ENCODE assay signal across 21 cellular contexts in genomic region chr14:91207008-91207407, GRCh38. TPM values are rescaled to one million over a fixed set of nuclear protein-coding genes. Genes with fewer than 3 reads are reported as not detected.
DNase-seq lines count a peak whose midpoint lies in the region; ATAC-seq and TF ChIP-seq lines count a peak whose summit lies in the region.
"Had no signal": no experiment of that assay in that cellular context is flagged by ENCODE, and none has a peak within 500 bp of the region (broad histone marks: within the 10 kb centered on the region; RNA-seq: fewer than 3 reads in every experiment).

No MANE protein-coding gene starts in this region.

- H3K4me1 Mint-ChIP-seq in T-helper 2 cell treated with Interferon-gamma antibody and Interleukin-4, amounts not matched to agents 5 μg/mL and 100 μg/mL, for 36 hours (ENCODE audit: low read depth): peaks cover 39% of the 10 kb centered on the region
- peaks cover 45% of the 10 kb centered on the region for H3K4me1 Mint-ChIP-seq in stimulated activated naive CD8-positive, alpha-beta T cell treated with anti-CD3 and anti-CD28 coated beads, Interleukin-15, Interleukin-2, amounts not matched to agents 100 ng/mL and 50 ng/mL, for 24 hours (ENCODE audit: low read depth)
- H3K4me1 Mint-ChIP-seq in stimulated activated naive CD8-positive, alpha-beta T cell treated with anti-CD3 and anti-CD28 coated beads, Interleukin-15, amount 100 ng/mL, for 72 hours: peaks cover 50% of the 10 kb centered on the region
- peaks cover 43% of the 10 kb centered on the region for H3K4me1 Mint-ChIP-seq in activated naive CD8-positive, alpha-beta T cell treated with anti-CD3 and anti-CD28 coated beads, Interleukin-2, amount 50 U/mL, for 24 hours

- no peak for TF ChIP-seq CTCF in colonic mucosa (IDR thresholded peaks at IDR 0.05)

- H3K9ac ChIP-seq in colonic mucosa (ENCODE audit: low read depth in 2 of 2, low read length in 2 of 2): no peak overlapping the region

- H3K4me1 ChIP-seq in SJCRH30: no peaks in the 10 kb centered on the region
- H3K4me1 ChIP-seq in colonic mucosa: no peaks in the 10 kb centered on the region
- H3K4me1 ChIP-seq: Caco-2 had no signal

- no peak for ATAC-seq in stimulated activated naive CD8-positive, alpha-beta T cell treated with anti-CD3 and anti-CD28 coated beads, Interleukin-15, amount 100 ng/mL, for 72 hours
- no peak for ATAC-seq in activated naive CD8-positive, alpha-beta T cell treated with anti-CD3 and anti-CD28 coated beads, Interleukin-2, amount 50 U/mL, for 24 hours
- ATAC-seq in HG02938 (IDR thresholded peaks at IDR 0.05; ENCODE audit: unreplicated experiment): no peak
- ATAC-seq: PC-3 had no signal

- H3K4me3 Mint-ChIP-seq in T-helper 2 cell treated with Interferon-gamma antibody and Interleukin-4, amounts not matched to agents 5 μg/mL and 100 μg/mL, for 36 hours: peak overlapping the region; percentile 54
- H3K4me3 Mint-ChIP-seq in stimulated activated naive CD8-positive, alpha-beta T cell treated with anti-CD3 and anti-CD28 coated beads, Interleukin-15, Interleukin-2, amounts not matched to agents 100 ng/mL and 50 ng/mL, for 24 hours: no peak overlapping the region
- H3K4me3 Mint-ChIP-seq in stimulated activated naive CD8-positive, alpha-beta T cell treated with anti-CD3 and anti-CD28 coated beads, Interleukin-15, amount 100 ng/mL, for 72 hours: no peak overlapping the region
- no peak overlapping the region for H3K4me3 Mint-ChIP-seq in activated naive CD8-positive, alpha-beta T cell treated with anti-CD3 and anti-CD28 coated beads, Interleukin-2, amount 50 U/mL, for 24 hours
- H3K4me3 Mint-ChIP-seq: CD14-positive monocyte, H9 had no signal

- H3K4me3 ChIP-seq in SJCRH30: no peak overlapping the region
- no peak overlapping the region for H3K4me3 ChIP-seq in colonic mucosa

- no peak for DNase-seq in T-helper 2 cell treated with Interferon-gamma antibody and Interleukin-4, amounts not matched to agents 5 μg/mL and 100 μg/mL, for 36 hours (ENCODE audit: low spot score)
- DNase-seq in T-helper 2 cell (no peak), SJCRH30 (no peak), colonic mucosa (no peak)
- no peak for DNase-seq in stimulated activated naive CD8-positive, alpha-beta T cell treated with anti-CD3 and anti-CD28 coated beads, Interleukin-15, amount 100 ng/mL, for 72 hours
- no peak for DNase-seq in activated naive CD8-positive, alpha-beta T cell treated with anti-CD3 and anti-CD28 coated beads, Interleukin-2, amount 50 U/mL, for 24 hours
- DNase-seq: 8988T, Caco-2, H9, Karpas-422, NCI-H1048, NCI-H1436 treated with DMSO at 0.1 percent for 48 hours, NCI-H2029, NCI-H345, NCI-H524 treated with DMSO at 0.1 percent for 48 hours, PC-3 had no signal

- H3K27ac ChIP-seq in SJCRH30 (no peak overlapping the region), colonic mucosa (no peak overlapping the region)
- H3K27ac ChIP-seq: HL-60, RWPE1 had no signal

- peak overlapping the region; percentile 82 for H3K27ac Mint-ChIP-seq in T-helper 2 cell treated with Interferon-gamma antibody and Interleukin-4, amounts not matched to agents 5 μg/mL and 100 μg/mL, for 36 hours
- H3K27ac Mint-ChIP-seq in stimulated activated naive CD8-positive, alpha-beta T cell treated with anti-CD3 and anti-CD28 coated beads, Interleukin-15, Interleukin-2, amounts not matched to agents 100 ng/mL and 50 ng/mL, for 24 hours: peak overlapping the region; percentile 23
- peak overlapping the region in 1 of 2 donors; percentile 2 for H3K27ac Mint-ChIP-seq in stimulated activated naive CD8-positive, alpha-beta T cell treated with anti-CD3 and anti-CD28 coated beads, Interleukin-15, amount 100 ng/mL, for 72 hours
- H3K27ac Mint-ChIP-seq in activated naive CD8-positive, alpha-beta T cell treated with anti-CD3 and anti-CD28 coated beads, Interleukin-2, amount 50 U/mL, for 24 hours: peak overlapping the region; percentile 30
- H3K27ac Mint-ChIP-seq: H9 had no signal

- no peaks in the 10 kb centered on the region for H3K27me3 Mint-ChIP-seq in T-helper 2 cell treated with Interferon-gamma antibody and Interleukin-4, amounts not matched to agents 5 μg/mL and 100 μg/mL, for 36 hours (ENCODE audit: low read depth)
- no peaks in the 10 kb centered on the region for H3K27me3 Mint-ChIP-seq in stimulated activated naive CD8-positive, alpha-beta T cell treated with anti-CD3 and anti-CD28 coated beads, Interleukin-15, Interleukin-2, amounts not matched to agents 100 ng/mL and 50 ng/mL, for 24 hours
- H3K27me3 Mint-ChIP-seq in stimulated activated naive CD8-positive, alpha-beta T cell treated with anti-CD3 and anti-CD28 coated beads, Interleukin-15, amount 100 ng/mL, for 72 hours: no peaks in the 10 kb centered on the region
- H3K27me3 Mint-ChIP-seq in activated naive CD8-positive, alpha-beta T cell treated with anti-CD3 and anti-CD28 coated beads, Interleukin-2, amount 50 U/mL, for 24 hours: no peaks in the 10 kb centered on the region

- peaks cover 78% of the 10 kb centered on the region for H3K36me3 Mint-ChIP-seq in T-helper 2 cell treated with Interferon-gamma antibody and Interleukin-4, amounts not matched to agents 5 μg/mL and 100 μg/mL, for 36 hours (ENCODE audit: low read depth)
- H3K36me3 Mint-ChIP-seq in stimulated activated naive CD8-positive, alpha-beta T cell treated with anti-CD3 and anti-CD28 coated beads, Interleukin-15, Interleukin-2, amounts not matched to agents 100 ng/mL and 50 ng/mL, for 24 hours (ENCODE audit: low read depth): peaks cover 81% of the 10 kb centered on the region
- H3K36me3 Mint-ChIP-seq in activated naive CD8-positive, alpha-beta T cell treated with anti-CD3 and anti-CD28 coated beads, Interleukin-2, amount 50 U/mL, for 24 hours (ENCODE audit: low read depth): peaks cover 68% of the 10 kb centered on the region

- no peaks in the 10 kb centered on the region for H3K27me3 ChIP-seq in SJCRH30
- H3K27me3 ChIP-seq in colonic mucosa: no peaks in the 10 kb centered on the region

- peaks cover 34% of the 10 kb centered on the region for H3K36me3 ChIP-seq in SJCRH30
- peaks cover 20% of the 10 kb centered on the region for H3K36me3 ChIP-seq in colonic mucosa

- intact Hi-C loops in colonic mucosa (cut with DNase I): no loop called here

- H3K9me3 Mint-ChIP-seq in T-helper 2 cell treated with Interferon-gamma antibody and Interleukin-4, amounts not matched to agents 5 μg/mL and 100 μg/mL, for 36 hours: no peaks in the 10 kb centered on the region
- no peaks in the 10 kb centered on the region for H3K9me3 Mint-ChIP-seq in stimulated activated naive CD8-positive, alpha-beta T cell treated with anti-CD3 and anti-CD28 coated beads, Interleukin-15, Interleukin-2, amounts not matched to agents 100 ng/mL and 50 ng/mL, for 24 hours
- no peaks in the 10 kb centered on the region for H3K9me3 Mint-ChIP-seq in stimulated activated naive CD8-positive, alpha-beta T cell treated with anti-CD3 and anti-CD28 coated beads, Interleukin-15, amount 100 ng/mL, for 72 hours
- no peaks in the 10 kb centered on the region for H3K9me3 Mint-ChIP-seq in activated naive CD8-positive, alpha-beta T cell treated with anti-CD3 and anti-CD28 coated beads, Interleukin-2, amount 50 U/mL, for 24 hours

- H3K9me3 ChIP-seq in SJCRH30 (replicated peaks): peaks cover 3% of the 10 kb centered on the region
- no peaks in the 10 kb centered on the region for H3K9me3 ChIP-seq in colonic mucosa

RNA-seq across cellular contexts. Expression of gene GPR68, which starts 37.5 kb away (rescaled TPM):
- total RNA-seq in SJCRH30 (2014; rRNA removed; shearing (Covaris generic)): 0.18 TPM in 1 of 2 replicates, not detected in the other
- total RNA-seq in colonic mucosa: under 1 TPM; 0.37 to 0.66 TPM
